17 cellular contexts compared by ENCODE assay signal in the genomic region with DNA sequence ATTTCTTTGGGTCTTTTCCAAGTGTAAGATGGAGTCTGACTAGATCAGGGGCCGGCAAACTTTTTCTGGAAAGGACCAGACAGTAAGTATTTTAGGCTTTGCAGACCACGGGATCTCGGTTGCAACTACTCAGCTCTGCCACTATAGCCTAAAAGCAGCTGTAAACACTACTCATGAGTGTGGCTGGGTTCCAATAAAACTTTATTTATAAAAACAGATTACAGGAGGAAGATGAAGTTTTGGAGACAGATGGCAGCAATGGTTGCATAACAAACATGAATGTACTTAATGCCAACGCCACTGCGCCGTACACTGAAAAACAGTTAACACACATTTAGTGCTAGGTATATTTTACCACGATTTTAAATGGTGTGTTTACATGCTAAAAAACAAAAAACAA.
"Had no signal": no experiment of that assay in that cellular context is flagged by ENCODE, and none has a peak within 500 bp of the region (broad histone marks: within the 10 kb centered on the region; RNA-seq: fewer than 3 reads in every experiment).

No MANE protein-coding gene starts in this region.

- DNase-seq: KBM-7, NCI-H1092, NCI-H1105 treated with DMSO at 0.1 percent for 48 hours, NCI-H1417 treated with DMSO at 0.1 percent for 48 hours, NCI-H146, NCI-H1694 treated with DMSO at 0.1 percent for 48 hours, NCI-H1930, NCI-H2081, NCI-H2107, NCI-H2227 treated with DMSO at 0.1 percent for 48 hours, NCI-H524, NCI-H69, NCI-H774, Right ventricle myocardium superior, RPMI8226 had no signal

- ATAC-seq: SK-N-SH treated with all-trans-retinoic acid at 6 μM for 48 hours had no signal

- FAIRE-seq: RCC 7860 had no signal
